In the genomic region with DNA sequence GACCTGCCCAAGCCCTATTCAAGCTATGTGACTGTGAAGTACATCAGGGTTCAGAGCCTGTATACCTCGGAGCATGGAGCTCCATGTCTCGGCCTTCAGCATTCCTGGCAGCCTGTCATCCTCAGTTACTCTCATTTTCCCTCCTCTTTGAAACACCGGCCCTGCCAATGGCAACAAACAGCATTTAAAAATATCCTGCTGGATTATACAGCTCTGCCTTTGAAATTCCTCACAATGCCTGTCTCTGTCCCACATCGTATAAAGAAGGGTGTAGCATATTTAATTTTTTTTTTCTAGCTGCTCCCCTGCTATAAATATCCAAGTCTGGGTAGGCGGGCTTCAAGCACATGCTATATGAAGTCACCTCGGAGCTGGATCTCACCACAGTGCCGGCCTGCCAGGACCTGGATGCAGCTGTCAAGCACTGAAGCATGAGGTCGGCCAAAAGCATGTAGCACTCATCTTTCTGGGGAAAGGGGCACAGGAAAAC, we compare ENCODE assay signal across 11 cellular contexts. TPM values are rescaled to one million over a fixed set of nuclear protein-coding genes. Genes with fewer than 3 reads are reported as not detected.
A peak's percentile ranks its signal among the peaks of the same experiment; 100 is the strongest.
DNase-seq lines count a peak whose midpoint lies in the region; ATAC-seq and TF ChIP-seq lines count a peak whose summit lies in the region.
"Had no signal": no experiment of that assay in that cellular context is flagged by ENCODE, and none has a peak within 500 bp of the region (broad histone marks: within the 10 kb centered on the region; RNA-seq: fewer than 3 reads in every experiment).

No MANE protein-coding gene starts in this region.

- H3K27ac ChIP-seq in BLaER1: 0 out of 2 replicates have a peak overlapping the region, but pooled peaks have one; percentile 33
- H3K27ac ChIP-seq in RWPE1: peak overlapping the region; percentile 75
- H3K27ac ChIP-seq in psoas muscle: peak overlapping the region; percentile 83

- TF ChIP-seq CTCF in RWPE1 (conservative IDR thresholded peaks at IDR 0.05; ENCODE audit: low read depth) (no peak), psoas muscle (IDR thresholded peaks at IDR 0.05) (no peak)

- CTCF ChIA-PET in RWPE1 (lab: Yijun Ruan, JAX): interaction anchor here (0.5 to 2.9 kb wide), 2 partner anchors 27 to 171 kb away, joined by 3 to 18 read pairs; no protein-coding TSS in a partner anchor

- POLR2A ChIA-PET in RWPE1 (lab: Yijun Ruan, JAX; ENCODE audit: low non-redundant PET): interaction anchor here (1.7 kb wide), 1 partner anchor 11 kb away, joined by 6 read pairs; the partner anchor contains the start of gene ABTB2

- no peak for DNase-seq in RWPE1 (ENCODE audit: low spot score)
- peak; percentile 75 for DNase-seq in glomerular visceral epithelial cell (ENCODE audit: extremely low spot score)
- peak; percentile 53 to 81 for DNase-seq in psoas muscle
- no peak for DNase-seq in effector CD4-positive, alpha-beta T cell
- no peak for DNase-seq in pons (ENCODE audit: low spot score)
- DNase-seq: activated CD4-positive, alpha-beta T cell treated with anti-CD3 and anti-CD28 coated beads, Interleukin-2, amount 50 U/mL, for 48 hours; AML-193; Kasumi-1 had no signal

- H4K20me1 ChIP-seq in BLaER1: no peaks in the 10 kb centered on the region

- no peaks in the 10 kb centered on the region for H3K27me3 ChIP-seq in BLaER1
- H3K27me3 ChIP-seq in psoas muscle (ENCODE audit: insufficient read depth in 3 of 3, low read length in 2 of 3): no peaks in the 10 kb centered on the region

- peaks cover 46% of the 10 kb centered on the region for H3K4me1 ChIP-seq in BLaER1
- peaks cover 88% of the 10 kb centered on the region for H3K4me1 ChIP-seq in psoas muscle

- H3K4me3 ChIP-seq in BLaER1 (no peak overlapping the region), psoas muscle (peak overlapping the region; percentile 35)

- WGBS in psoas muscle, 3 donors: 19 to 22% (median 20%) methylated on average over 8 of the region's 8 CpGs

- H3K4me2 ChIP-seq in BLaER1: peak overlapping the region; percentile 69

- intact Hi-C loops in psoas muscle (cut with DNase I): loop anchor here in 1 of 2 donors (2.0 kb wide), 1 partner anchor 15 kb away; no protein-coding TSS in a partner anchor

- 0 out of 2 replicates have a peak overlapping the region, but pooled peaks have one; percentile 2 for H3K9ac ChIP-seq in BLaER1

- H3K9me3 ChIP-seq in BLaER1 (no peaks in the 10 kb centered on the region), psoas muscle (no peaks in the 10 kb centered on the region)

- ATAC-seq in psoas muscle: peak; percentile 85 to 89 (median 86)
- no peak for ATAC-seq in HG02973 (IDR thresholded peaks at IDR 0.05; ENCODE audit: unreplicated experiment)
- no peak for ATAC-seq in GM18867 (IDR thresholded peaks at IDR 0.05; ENCODE audit: unreplicated experiment)

- H3K36me3 ChIP-seq in BLaER1 (no peaks in the 10 kb centered on the region), psoas muscle (ENCODE audit: insufficient read depth in 1 of 2, low read depth in 1 of 2) (no peaks in the 10 kb centered on the region)

RNA-seq across cellular contexts. Expression of gene ABTB2, which starts 11.8 kb away (rescaled TPM):
- 10 to 100 TPM; 11.9 to 24.7 (median 20.0) TPM for total RNA-seq in psoas muscle
- polyA plus RNA-seq in psoas muscle: 10 to 100 TPM in 1 of 3 donors, 1 to 10 TPM in 2; 4.5 to 21.1 (median 8.0) TPM

Comparison
In these comparisons a context has a peak if more than half of its experiments do, and no peak if none do; other contexts are left out.
1. H3K27ac ChIP-seq: peak in every context shown above with its lines; median percentile 83 in psoas muscle; 75 in RWPE1; 33 in BLaER1.
2. DNase-seq: peak in glomerular visceral epithelial cell (single experiment) and psoas muscle (2 of 2); none in RWPE1 (single experiment), effector CD4-positive, alpha-beta T cell (single experiment) and pons (single experiment).
3. ATAC-seq: peak in psoas muscle (4 of 4); none in HG02973 (single experiment) and GM18867 (single experiment).